ENCODE assay signal across 9 cellular contexts in the genomic region with DNA sequence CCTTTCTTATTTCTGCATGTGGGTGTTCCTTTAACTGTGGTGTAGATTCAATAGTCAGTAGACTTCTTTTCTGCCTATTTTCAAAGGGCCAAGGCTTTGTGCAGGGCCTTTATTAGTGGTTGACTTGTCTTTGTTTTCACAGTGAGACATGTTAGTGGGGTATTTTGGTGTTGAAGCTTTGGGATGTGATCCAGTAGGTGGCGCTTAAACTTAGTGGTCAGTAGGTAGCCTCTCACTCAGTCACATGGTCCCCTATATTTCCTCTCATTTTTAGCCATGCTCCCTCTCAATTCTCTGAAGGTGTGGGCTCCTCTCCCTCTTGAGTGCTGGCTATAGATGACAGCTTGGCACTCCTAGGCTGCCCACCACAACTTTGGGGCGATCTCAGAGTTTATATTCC. TPM values are rescaled to one million over a fixed set of nuclear protein-coding genes. Genes with fewer than 3 reads are reported as not detected.
DNase-seq lines count a peak whose midpoint lies in the region; ATAC-seq and TF ChIP-seq lines count a peak whose summit lies in the region.
"Had no signal": no experiment of that assay in that cellular context is flagged by ENCODE, and none has a peak within 500 bp of the region (broad histone marks: within the 10 kb centered on the region; RNA-seq: fewer than 3 reads in every experiment).

No MANE protein-coding gene starts in this region.

- H3K27me3 Mint-ChIP-seq in progenitor cell of endocrine pancreas = no peaks in the 10 kb centered on the region
- peaks cover 0 to 13% (median 8%) of the 10 kb centered on the region in 3 donors for H3K27me3 Mint-ChIP-seq in immature natural killer cell (ENCODE audit: low read depth in 3 of 3)

- no peaks in the 10 kb centered on the region for H3K4me1 Mint-ChIP-seq in progenitor cell of endocrine pancreas (ENCODE audit: low read depth)
- H3K4me1 Mint-ChIP-seq in immature natural killer cell = no peaks in the 10 kb centered on the region

- peaks cover 25% of the 10 kb centered on the region for H3K9me3 Mint-ChIP-seq in progenitor cell of endocrine pancreas (ENCODE audit: low read depth)
- H3K9me3 Mint-ChIP-seq in immature natural killer cell = peaks cover 5 to 21% (median 10%) of the 10 kb centered on the region in 6 donors

- in situ Hi-C loops in astrocyte of the spinal cord (cut with HindIII; ENCODE audit: low sequenced_read_pairs) = no loop called here

- H3K36me3 Mint-ChIP-seq in progenitor cell of endocrine pancreas (ENCODE audit: insufficient read depth) (peaks cover 1% of the 10 kb centered on the region), immature natural killer cell (peaks cover 0 to 4% (median 4%) of the 10 kb centered on the region in 3 donors)

- no peak for ATAC-seq in HG03108 (IDR thresholded peaks at IDR 0.05; ENCODE audit: unreplicated experiment)

- H3K4me3 ChIP-seq in astrocyte of the spinal cord (ENCODE audit: low read depth, low read length) = no peak overlapping the region
- H3K4me3 ChIP-seq: BLaER1 treated with 17β-estradiol and CSF1 and Interleukin-3, amounts not matched to agents 10 nM and 100 nM had no signal

- H3K27ac Mint-ChIP-seq in progenitor cell of endocrine pancreas (no peak overlapping the region), immature natural killer cell (no peak overlapping the region)

- DNase-seq in NCI-H748 (lab: John Stamatoyannopoulos, UW; ENCODE audit: unreplicated experiment) (peak; percentile 3), NCI-H748 treated with DMSO at 0.1 percent for 48 hours (lab: John Stamatoyannopoulos, UW) (no peak), HT-29 (ENCODE audit: low spot score) (peak; percentile 49), astrocyte of the spinal cord (ENCODE audit: low read depth, low spot score) (peak; percentile 37), progenitor cell of endocrine pancreas (ENCODE audit: low spot score, unreplicated experiment) (no peak), immature natural killer cell (no peak), cerebellum (ENCODE audit: low spot score) (no peak)

- H3K4me3 Mint-ChIP-seq in progenitor cell of endocrine pancreas (ENCODE audit: low read depth) (no peak overlapping the region), immature natural killer cell (no peak overlapping the region)

- TF ChIP-seq CTCF in astrocyte of the spinal cord (IDR thresholded peaks at IDR 0.05; ENCODE audit: low read depth, low read length) = peak; percentile 52
- TF ChIP-seq CTCF in progenitor cell of endocrine pancreas (IDR thresholded peaks at IDR 0.05; ENCODE audit: unreplicated experiment) = peak; percentile 39

RNA-seq across cellular contexts. Expression of a gene that starts 23.4 kb away (rescaled TPM):
- total RNA-seq in HT-29 (2014; rRNA removed; shearing (Covaris generic)) = 4.1 TPM in 2 replicates
- total RNA-seq in progenitor cell of endocrine pancreas (14.1 and 16.5 TPM in 2 replicates), cerebellum (21.1 TPM)
- 10 to 100 TPM in 1 of 3 donors, 1 to 10 TPM in 2; 8.0 to 13.4 (median 8.8) TPM for polyA plus RNA-seq in immature natural killer cell

Comparison
In these comparisons a context has a peak if more than half of its experiments do, and no peak if none do; other contexts are left out.
1. DNase-seq: peak in NCI-H748 (single experiment), HT-29 (single experiment) and astrocyte of the spinal cord (single experiment); none in NCI-H748 treated with DMSO at 0.1 percent for 48 hours (single experiment), progenitor cell of endocrine pancreas (single experiment), immature natural killer cell (0 of 3) and cerebellum (single experiment).